Comparison of ENCODE assay signal across 1 cellular context in the genomic region with DNA sequence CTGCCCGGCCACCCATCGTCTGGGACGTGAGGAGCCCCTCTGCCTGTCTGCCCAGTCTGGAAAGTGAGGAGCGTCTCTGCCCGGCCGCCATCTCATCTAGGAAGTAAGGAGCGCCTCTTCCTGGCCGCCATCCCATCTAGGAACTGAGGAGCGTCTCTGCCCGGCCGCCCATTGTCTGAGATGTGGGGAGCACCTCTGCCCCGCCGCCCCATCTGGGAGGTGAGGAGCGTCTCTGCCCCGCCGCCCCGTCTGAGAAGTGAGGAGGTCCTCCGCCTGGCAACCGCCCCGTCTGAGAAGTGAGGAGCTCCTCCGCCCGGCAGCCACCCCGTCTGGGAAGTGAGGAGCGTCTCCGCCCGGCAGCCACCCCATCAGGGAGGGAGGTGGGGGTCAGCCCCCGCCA. TPM values are rescaled to one million over a fixed set of nuclear protein-coding genes. Genes with fewer than 3 reads are reported as not detected.
DNase-seq lines count a peak whose midpoint lies in the region; FAIRE-seq and TF ChIP-seq lines count a peak whose summit lies in the region.
"Not testable (repeated sequence)": the region's sequence is repeated elsewhere in the genome, so short reads cannot be mapped to it uniquely, and the experiment has no call there.

No MANE protein-coding gene starts in this region.

- not testable (repeated sequence) for H3K9me3 ChIP-seq in kidney (ENCODE audit: control insufficient read depth in 1 of 2, low read length in 2 of 2)

- not testable (repeated sequence) for FAIRE-seq in kidney (lab: Jason Lieb, UNC)

- not testable (repeated sequence) for H3K9ac ChIP-seq in kidney (ENCODE audit: low read length in 2 of 2)

- peaks cover 27 to 45% of the 10 kb centered on the region in 2 donors for H3K36me3 ChIP-seq in kidney (ENCODE audit: control insufficient read depth in 1 of 2, insufficient read depth in 2 of 2, low read length in 2 of 2)

- intact Hi-C loops in kidney (cut with DNase I), result not testable (repeated sequence)

- H3K27ac ChIP-seq in kidney (ENCODE audit: low read depth in 2 of 2, low read length in 2 of 2), result not testable (repeated sequence)

- H3K4me1 ChIP-seq in kidney (ENCODE audit: control insufficient read depth in 1 of 2, insufficient read depth in 1 of 2, low read depth in 1 of 2, low read length in 2 of 2), result not testable (repeated sequence)

- TF ChIP-seq CTCF in kidney (IDR thresholded peaks at IDR 0.05; ENCODE audit: borderline replicate concordance, extremely low read depth, insufficient read depth), result not testable (repeated sequence)

- peak; percentile 66 for DNase-seq in kidney

- H3K4me3 ChIP-seq in kidney (ENCODE audit: low read length in 2 of 2), result not testable (repeated sequence)

RNA-seq across cellular contexts. Expression of a gene that starts 56.4 kb away (rescaled TPM):
- total RNA-seq in kidney, result 17.3 TPM
- 6.8 TPM for polyA plus RNA-seq in kidney (ENCODE audit: insufficient read depth, low read depth, low replicate concordance)
